8 cellular contexts compared by ENCODE assay signal in genomic region chr13:44578064-44578394, GRCh38. TPM values are rescaled to one million over a fixed set of nuclear protein-coding genes. Genes with fewer than 3 reads are reported as not detected.
DNase-seq lines count a peak whose midpoint lies in the region; ATAC-seq and TF ChIP-seq lines count a peak whose summit lies in the region.

No MANE protein-coding gene starts in this region.

- peaks cover 30% of the 10 kb centered on the region for H3K4me1 Mint-ChIP-seq in activated naive CD4-positive, alpha-beta T cell treated with anti-CD3 and anti-CD28 coated beads for 36 hours (ENCODE audit: low read depth)

- H3K27me3 ChIP-seq in SU-DHL-6 (ENCODE audit: low read length) (no peaks in the 10 kb centered on the region), psoas muscle (ENCODE audit: insufficient read depth in 3 of 3, low read length in 2 of 3) (no peaks in the 10 kb centered on the region)

- ATAC-seq in activated naive CD4-positive, alpha-beta T cell treated with anti-CD3 and anti-CD28 coated beads, Interleukin-2, amount 50 U/mL, for 72 hours: no peak
- peak; percentile 4 to 19 (median 7) for ATAC-seq in psoas muscle
- ATAC-seq in GM21576 (IDR thresholded peaks at IDR 0.05; ENCODE audit: unreplicated experiment): no peak
- no peak for ATAC-seq in HG02840 (IDR thresholded peaks at IDR 0.05; ENCODE audit: low FRiP score, unreplicated experiment)
- no peak for ATAC-seq in GM18868 (IDR thresholded peaks at IDR 0.05; ENCODE audit: unreplicated experiment)

- H3K9me3 ChIP-seq in SU-DHL-6 (ENCODE audit: insufficient read depth, low read length): no peaks in the 10 kb centered on the region
- H3K9me3 ChIP-seq in psoas muscle: no peaks in the 10 kb centered on the region

- H3K4me3 ChIP-seq in SU-DHL-6 (ENCODE audit: insufficient read depth, low read length, poor library complexity, severe bottlenecking) (peak overlapping the region; percentile 82), fibroblast of mammary gland (ENCODE audit: control insufficient read depth, low read depth, low read length) (peak overlapping the region; percentile 73), psoas muscle (peak overlapping the region; percentile 90)

- peaks cover 2% of the 10 kb centered on the region for H3K27me3 Mint-ChIP-seq in activated naive CD4-positive, alpha-beta T cell treated with anti-CD3 and anti-CD28 coated beads for 36 hours (ENCODE audit: low read depth)

- H3K27ac Mint-ChIP-seq in activated naive CD4-positive, alpha-beta T cell treated with anti-CD3 and anti-CD28 coated beads for 36 hours: peak overlapping the region; percentile 30
- peak overlapping the region in 1 of 2 donors; percentile 98 for H3K27ac Mint-ChIP-seq in activated naive CD4-positive, alpha-beta T cell treated with anti-CD3 and anti-CD28 coated beads, Interleukin-2, amount 50 U/mL, for 72 hours

- H3K27ac ChIP-seq in SU-DHL-6 (ENCODE audit: low read depth, low read length) (peak overlapping the region; percentile 63), psoas muscle (peak overlapping the region; percentile 94)

- peaks cover 6% of the 10 kb centered on the region; the same call in 1 of the 2 replicates for H4K20me1 ChIP-seq in SU-DHL-6 (ENCODE audit: low read depth, low read length)

- H3K9me2 ChIP-seq in SU-DHL-6 (replicated peaks; ENCODE audit: insufficient read depth, low read length): no peaks in the 10 kb centered on the region

- H3K36me3 Mint-ChIP-seq in activated naive CD4-positive, alpha-beta T cell treated with anti-CD3 and anti-CD28 coated beads for 36 hours (ENCODE audit: low read depth): peaks cover 2% of the 10 kb centered on the region
- peaks cover 0 to 14% of the 10 kb centered on the region in 2 donors for H3K36me3 Mint-ChIP-seq in activated naive CD4-positive, alpha-beta T cell treated with anti-CD3 and anti-CD28 coated beads, Interleukin-2, amount 50 U/mL, for 72 hours

- H3K9ac ChIP-seq in SU-DHL-6 (ENCODE audit: low read length): peak overlapping the region; percentile 90

- no peak for DNase-seq in activated naive CD4-positive, alpha-beta T cell treated with anti-CD3 and anti-CD28 coated beads for 36 hours
- DNase-seq in activated naive CD4-positive, alpha-beta T cell treated with anti-CD3 and anti-CD28 coated beads, Interleukin-2, amount 50 U/mL, for 72 hours (ENCODE audit: low spot score in 2 of 2): no peak
- DNase-seq in fibroblast of mammary gland (ENCODE audit: low read depth): peak; percentile 59
- no peak for DNase-seq in psoas muscle

- peaks cover 5% of the 10 kb centered on the region for H3F3A ChIP-seq in SU-DHL-6 (ENCODE audit: insufficient read depth)

- CTCF ChIA-PET in activated naive CD4-positive, alpha-beta T cell treated with anti-CD3 and anti-CD28 coated beads for 36 hours (lab: Charles Lee): no interaction called here

- WGBS in psoas muscle, 3 donors: 1 to 2% (median 1%) methylated on average over 15 of the region's 15 CpGs

- H2AFZ ChIP-seq in SU-DHL-6 (ENCODE audit: low read depth, low read length, severe bottlenecking): peak overlapping the region; percentile 92

- H3K4me1 ChIP-seq in psoas muscle: peaks cover 9% of the 10 kb centered on the region

- intact Hi-C loops in activated naive CD4-positive, alpha-beta T cell treated with anti-CD3 and anti-CD28 coated beads for 36 hours (cut with micrococcal nuclease): loop anchor here (5.0 kb wide), 8 partner anchors 321 to 1474 kb away; partner anchors contain the start of genes COG3, SLC25A30 and ZC3H13
- intact Hi-C loops in psoas muscle (cut with DNase I): loop anchor here (5.0 to 10.0 kb wide), 7 partner anchors 83 to 344 kb away; no protein-coding TSS in a partner anchor

- peak overlapping the region; percentile 81 for H3K4me2 ChIP-seq in SU-DHL-6 (ENCODE audit: low read depth, low read length, poor library complexity, severe bottlenecking)

- H3K4me3 Mint-ChIP-seq in activated naive CD4-positive, alpha-beta T cell treated with anti-CD3 and anti-CD28 coated beads for 36 hours: peak overlapping the region; percentile 95

- H3K36me3 ChIP-seq in SU-DHL-6 (ENCODE audit: low read length) (peaks cover 4% of the 10 kb centered on the region; the same call in 1 of the 2 replicates), psoas muscle (ENCODE audit: insufficient read depth in 1 of 2, low read depth in 1 of 2) (no peaks in the 10 kb centered on the region)

- TF ChIP-seq CTCF in SU-DHL-6 (IDR thresholded peaks at IDR 0.05; ENCODE audit: insufficient read depth, low read length, poor library complexity, severe bottlenecking) (no peak), fibroblast of mammary gland (conservative IDR thresholded peaks at IDR 0.05; ENCODE audit: control insufficient read depth, insufficient read depth, low read depth, low read length) (no peak), psoas muscle (IDR thresholded peaks at IDR 0.05) (no peak)

- no peaks in the 10 kb centered on the region for H3K9me3 Mint-ChIP-seq in activated naive CD4-positive, alpha-beta T cell treated with anti-CD3 and anti-CD28 coated beads for 36 hours
- no peaks in the 10 kb centered on the region for H3K9me3 Mint-ChIP-seq in activated naive CD4-positive, alpha-beta T cell treated with anti-CD3 and anti-CD28 coated beads, Interleukin-2, amount 50 U/mL, for 72 hours

- no peaks in the 10 kb centered on the region for H3K79me2 ChIP-seq in SU-DHL-6 (ENCODE audit: insufficient read depth, low read length)

RNA-seq across cellular contexts. Expression of gene TSC22D1, which starts 1.9 kb away (rescaled TPM):
- total RNA-seq in activated naive CD4-positive, alpha-beta T cell treated with anti-CD3 and anti-CD28 coated beads for 36 hours: 1 to 10 TPM; 8.8 to 9.7 TPM
- 10 to 100 TPM in 1 of 2 donors, 1 to 10 TPM in 1; 7.9 to 12.7 TPM for total RNA-seq in activated naive CD4-positive, alpha-beta T cell treated with anti-CD3 and anti-CD28 coated beads, Interleukin-2, amount 50 U/mL, for 72 hours
- total RNA-seq in psoas muscle: 100 to 1,000 TPM; 121 to 203 (median 169) TPM
- 100 to 1,000 TPM in 1 of 3 donors, 10 to 100 TPM in 2; 34.5 to 102 (median 99.9) TPM for polyA plus RNA-seq in psoas muscle

Comparison
In these comparisons a context has a peak if more than half of its experiments do, and no peak if none do; other contexts are left out.
1. ATAC-seq: peak in psoas muscle (4 of 4); none in activated naive CD4-positive, alpha-beta T cell treated with anti-CD3 and anti-CD28 coated beads, Interleukin-2, amount 50 U/mL, for 72 hours (0 of 2), GM21576 (single experiment), HG02840 (single experiment) and GM18868 (single experiment).
2. RNA of gene TSC22D1, which starts 1.9 kb away (total RNA-seq): 121 to 203 TPM in psoas muscle; 7.9 to 12.7 TPM in activated naive CD4-positive, alpha-beta T cell treated with anti-CD3 and anti-CD28 coated beads, Interleukin-2, amount 50 U/mL, for 72 hours and 8.8 to 9.7 TPM in activated naive CD4-positive, alpha-beta T cell treated with anti-CD3 and anti-CD28 coated beads for 36 hours; every median in the first group is over 4 times any median in the second.
3. Peak in every context shown above with its lines, with median percentiles within 50 percentile points of each other: H3K4me3 ChIP-seq.